24 cellular contexts compared by ENCODE assay signal in the genomic region with DNA sequence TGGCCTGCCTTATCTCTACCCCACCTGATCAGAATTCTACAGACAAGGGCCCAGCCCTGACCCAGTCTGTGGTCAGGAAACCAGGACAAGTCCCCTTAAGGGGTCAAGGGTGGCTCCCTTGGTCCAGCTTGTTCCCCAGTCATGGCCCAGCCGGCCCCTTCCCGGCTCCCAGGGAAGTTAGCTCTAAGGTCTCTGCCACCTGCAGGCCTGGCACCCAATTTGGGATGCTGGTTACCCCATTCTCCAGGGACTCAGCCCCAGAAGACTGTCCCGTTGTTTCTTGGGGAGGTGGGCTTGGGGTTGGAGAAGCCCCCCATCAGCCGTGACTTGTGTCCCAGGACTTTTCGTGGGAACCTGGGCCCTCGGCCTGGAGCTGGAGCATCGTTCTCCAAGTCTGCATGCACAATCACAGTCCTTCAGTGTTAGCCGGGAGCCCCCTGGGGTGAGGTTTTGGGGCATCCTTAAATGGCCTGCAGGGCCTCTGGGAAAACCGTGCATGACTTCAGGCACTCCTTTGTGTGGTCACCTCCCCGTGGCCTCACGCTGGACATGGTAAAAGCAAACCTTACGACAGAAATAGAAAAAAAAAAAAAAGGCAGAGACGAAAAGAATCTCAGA.
"Had no signal": no experiment of that assay in that cellular context is flagged by ENCODE, and none has a peak within 500 bp of the region (broad histone marks: within the 10 kb centered on the region; RNA-seq: fewer than 3 reads in every experiment).

No MANE protein-coding gene starts in this region.

- H3K27ac Mint-ChIP-seq: activated B cell treated with CpG ODN at 0.5 μM for 24 hours; activated CD4-positive, alpha-beta memory T cell treated with anti-CD3 and anti-CD28 coated beads for 36 hours; activated naive CD8-positive, alpha-beta T cell treated with anti-CD3 and anti-CD28 coated beads, Interleukin-2, amount 10 ng/mL, durations not matched to agents 7 days and 5 days; activated T-helper 17 cell treated with anti-CD3 and anti-CD28 coated beads, Interleukin-2, amount 50 U/mL, for 72 hours; type B pancreatic cell had no signal

- H3K4me3 Mint-ChIP-seq: activated B cell treated with CpG ODN at 0.5 μM for 24 hours; activated CD4-positive, alpha-beta memory T cell treated with anti-CD3 and anti-CD28 coated beads for 36 hours; activated naive CD8-positive, alpha-beta T cell treated with anti-CD3 and anti-CD28 coated beads, Interleukin-2, amount 10 ng/mL, durations not matched to agents 7 days and 5 days; activated T-helper 17 cell treated with anti-CD3 and anti-CD28 coated beads, Interleukin-2, amount 50 U/mL, for 72 hours; central memory CD8-positive, alpha-beta T cell; naive B cell; stimulated activated naive CD8-positive, alpha-beta T cell treated with anti-CD3 and anti-CD28 coated beads, Interleukin-15, amount 100 ng/mL, for 72 hours; type B pancreatic cell had no signal

- H3K36me3 ChIP-seq: prostate gland, suprapubic skin had no signal

- H3K4me1 Mint-ChIP-seq: activated B cell treated with CpG ODN at 0.5 μM for 24 hours; activated naive CD8-positive, alpha-beta T cell treated with anti-CD3 and anti-CD28 coated beads, Interleukin-2, amount 10 ng/mL, durations not matched to agents 7 days and 5 days; activated T-helper 17 cell treated with anti-CD3 and anti-CD28 coated beads, Interleukin-2, amount 50 U/mL, for 72 hours; central memory CD8-positive, alpha-beta T cell had no signal

- H3K4me1 ChIP-seq: prostate gland had no signal

- FAIRE-seq: endometrium had no signal

- DNase-seq: activated B cell treated with CpG ODN at 0.5 μM for 24 hours; activated CD4-positive, alpha-beta memory T cell treated with anti-CD3 and anti-CD28 coated beads for 36 hours; activated CD4-positive, alpha-beta T cell treated with anti-CD3 and anti-CD28 coated beads for 4 hours; activated naive CD4-positive, alpha-beta T cell treated with Interleukin-2 at 50 U/mL for 16 hours; activated naive CD8-positive, alpha-beta T cell treated with anti-CD3 and anti-CD28 coated beads, Interleukin-2, amount 10 ng/mL, durations not matched to agents 7 days and 5 days; activated T-cell treated with anti-CD3 and anti-CD28 coated beads, Interleukin-2, amount 50 U/mL, for 1 hour; erythroblast; foreskin melanocyte; kidney glomerular epithelial cell; mesenchymal stem cell; naive B cell; occipital lobe; stimulated activated CD4-positive, alpha-beta T cell treated with anti-CD3 and anti-CD28 coated beads, Interleukin-15, amount 100 ng/mL, for 24 hours; stimulated activated CD4-positive, alpha-beta T cell treated with anti-CD3 and anti-CD28 coated beads, Interleukin-2, amount 100 ng/mL, for 48 hours; stimulated activated naive CD8-positive, alpha-beta T cell treated with anti-CD3 and anti-CD28 coated beads, Interleukin-15, amount 100 ng/mL, for 72 hours had no signal

- H3K9me3 Mint-ChIP-seq: activated B cell treated with CpG ODN at 0.5 μM for 24 hours; activated CD4-positive, alpha-beta memory T cell treated with anti-CD3 and anti-CD28 coated beads for 36 hours; activated naive CD8-positive, alpha-beta T cell treated with anti-CD3 and anti-CD28 coated beads, Interleukin-2, amount 10 ng/mL, durations not matched to agents 7 days and 5 days; activated T-helper 17 cell treated with anti-CD3 and anti-CD28 coated beads, Interleukin-2, amount 50 U/mL, for 72 hours; brain; central memory CD8-positive, alpha-beta T cell; naive B cell; stimulated activated naive CD8-positive, alpha-beta T cell treated with anti-CD3 and anti-CD28 coated beads, Interleukin-15, amount 100 ng/mL, for 72 hours; type B pancreatic cell had no signal

- H3K9me3 ChIP-seq: mucosa of descending colon, prostate gland, suprapubic skin had no signal

- H3K36me3 Mint-ChIP-seq: activated CD4-positive, alpha-beta memory T cell treated with anti-CD3 and anti-CD28 coated beads for 36 hours; activated naive CD8-positive, alpha-beta T cell treated with anti-CD3 and anti-CD28 coated beads, Interleukin-2, amount 10 ng/mL, durations not matched to agents 7 days and 5 days; brain; naive B cell; type B pancreatic cell had no signal

- H3K4me3 ChIP-seq: coronary artery, mucosa of descending colon, prostate gland, suprapubic skin had no signal

- H3K27me3 Mint-ChIP-seq: activated naive CD8-positive, alpha-beta T cell treated with anti-CD3 and anti-CD28 coated beads, Interleukin-2, amount 10 ng/mL, durations not matched to agents 7 days and 5 days; stimulated activated naive CD8-positive, alpha-beta T cell treated with anti-CD3 and anti-CD28 coated beads, Interleukin-15, amount 100 ng/mL, for 72 hours had no signal

- H3K27ac ChIP-seq: coronary artery, prostate gland, suprapubic skin had no signal
